20 cellular contexts compared by ENCODE assay signal in the genomic region with DNA sequence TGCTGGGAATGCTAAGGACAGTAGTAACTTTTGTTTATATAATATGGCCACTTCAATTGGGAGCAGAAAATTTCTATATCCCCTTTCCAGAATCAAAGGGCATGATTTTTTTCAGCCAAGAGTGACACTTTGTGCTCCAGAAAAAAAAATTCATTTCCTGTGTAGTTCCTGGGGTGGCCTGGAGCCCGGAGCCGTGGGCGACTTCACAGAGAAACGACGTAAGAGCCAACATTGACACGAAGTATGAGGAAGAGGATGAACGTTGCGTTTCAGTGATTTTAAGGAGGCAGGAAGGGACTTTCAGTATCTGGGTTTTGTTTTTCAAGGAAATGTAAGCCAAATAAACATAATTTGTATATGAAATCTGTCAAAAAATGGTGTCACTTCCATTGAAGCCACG.
A peak's percentile ranks its signal among the peaks of the same experiment; 100 is the strongest.
DNase-seq lines count a peak whose midpoint lies in the region; ATAC-seq, FAIRE-seq and TF ChIP-seq lines count a peak whose summit lies in the region.
"Had no signal": no experiment of that assay in that cellular context is flagged by ENCODE, and none has a peak within 500 bp of the region (broad histone marks: within the 10 kb centered on the region; RNA-seq: fewer than 3 reads in every experiment).

No MANE protein-coding gene starts in this region.

- H2AFZ ChIP-seq in astrocyte (ENCODE audit: low read depth, low read length) = no peak overlapping the region

- intact Hi-C loops in left ventricle myocardium inferior (cut with micrococcal nuclease) = no loop called here

- H3K36me3 Mint-ChIP-seq in astrocyte (ENCODE audit: low read depth, unreplicated experiment) (peaks cover 30% of the 10 kb centered on the region), nephron progenitor cell (ENCODE audit: low read depth) (peaks cover 91% of the 10 kb centered on the region)
- H3K36me3 Mint-ChIP-seq: CD8-positive, alpha-beta T cell had no signal

- TF ChIP-seq CTCF in astrocyte (IDR thresholded peaks at IDR 0.05; ENCODE audit: insufficient read depth, low read depth, low read length) (no peak), fibroblast of mammary gland (conservative IDR thresholded peaks at IDR 0.05; ENCODE audit: control insufficient read depth, insufficient read depth, low read depth, low read length) (no peak), left ventricle myocardium inferior (IDR thresholded peaks at IDR 0.05; ENCODE audit: borderline replicate concordance) (no peak), nephron progenitor cell (IDR thresholded peaks at IDR 0.05) (no peak), BE2C (IDR thresholded peaks at IDR 0.05; ENCODE audit: low read depth, low read length) (no peak)

- no peaks in the 10 kb centered on the region for H3K79me2 ChIP-seq in astrocyte (ENCODE audit: insufficient read depth, low read length)

- peaks cover 41% of the 10 kb centered on the region for H3K36me3 ChIP-seq in astrocyte (ENCODE audit: insufficient read depth, low read length)
- H3K36me3 ChIP-seq in left ventricle myocardium inferior = peaks cover 20% of the 10 kb centered on the region
- H3K36me3 ChIP-seq in BE2C = peaks cover 47% of the 10 kb centered on the region

- no peak overlapping the region for H3K9ac ChIP-seq in astrocyte (ENCODE audit: low read length)
- H3K9ac ChIP-seq: BLaER1 treated with 17β-estradiol and CSF1 and Interleukin-3, amounts not matched to agents 10 nM and 100 nM had no signal

- H3K27ac Mint-ChIP-seq in astrocyte (ENCODE audit: unreplicated experiment) = no peak overlapping the region
- H3K27ac Mint-ChIP-seq in nephron progenitor cell = peak overlapping the region; percentile 26
- H3K27ac Mint-ChIP-seq: CD8-positive, alpha-beta T cell had no signal

- no peak for FAIRE-seq in astrocyte (lab: Jason Lieb, UNC)
- FAIRE-seq: G401.6, HTR-8/SVneo had no signal

- H4K20me1 ChIP-seq in astrocyte (ENCODE audit: insufficient read depth, low read length) = no peaks in the 10 kb centered on the region

- H3K4me3 Mint-ChIP-seq in astrocyte (ENCODE audit: unreplicated experiment) (no peak overlapping the region), nephron progenitor cell (no peak overlapping the region)
- H3K4me3 Mint-ChIP-seq: CD8-positive, alpha-beta T cell had no signal

- no peak overlapping the region for H3K4me3 ChIP-seq in astrocyte (ENCODE audit: insufficient read depth, low read depth, low read length)
- no peak overlapping the region for H3K4me3 ChIP-seq in fibroblast of mammary gland (ENCODE audit: control insufficient read depth, low read depth, low read length)
- H3K4me3 ChIP-seq in left ventricle myocardium inferior = no peak overlapping the region
- no peak overlapping the region for H3K4me3 ChIP-seq in BE2C (ENCODE audit: low read depth, low read length)
- H3K4me3 ChIP-seq: BLaER1 treated with 17β-estradiol and CSF1 and Interleukin-3, amounts not matched to agents 10 nM and 100 nM; SK-N-MC had no signal

- H3K27ac ChIP-seq in astrocyte (ENCODE audit: low read depth, low read length) = no peak overlapping the region
- H3K27ac ChIP-seq in left ventricle myocardium inferior (replicated peaks) = peak overlapping the region; percentile 60
- H3K27ac ChIP-seq: BLaER1 treated with 17β-estradiol and CSF1 and Interleukin-3, amounts not matched to agents 10 nM and 100 nM; SK-N-MC had no signal

- H3K4me1 ChIP-seq in astrocyte (ENCODE audit: insufficient read depth, low read length) (peaks cover 9% of the 10 kb centered on the region), left ventricle myocardium inferior (peaks cover 27% of the 10 kb centered on the region), BE2C (peaks cover 17% of the 10 kb centered on the region)

- H3K4me1 Mint-ChIP-seq in astrocyte (ENCODE audit: low read depth, unreplicated experiment) (peaks cover 10% of the 10 kb centered on the region), nephron progenitor cell (peaks cover 32% of the 10 kb centered on the region)

- H3K9me3 ChIP-seq in astrocyte (ENCODE audit: insufficient read depth, low read depth, low read length) (no peaks in the 10 kb centered on the region), left ventricle myocardium inferior (replicated peaks) (no peaks in the 10 kb centered on the region), BE2C (no peaks in the 10 kb centered on the region)
- H3K9me3 ChIP-seq: BLaER1 treated with 17β-estradiol and CSF1 and Interleukin-3, amounts not matched to agents 10 nM and 100 nM had no signal

- H3K27me3 Mint-ChIP-seq in astrocyte (ENCODE audit: low read depth, unreplicated experiment) (no peaks in the 10 kb centered on the region), nephron progenitor cell (ENCODE audit: low read depth, poor library complexity) (no peaks in the 10 kb centered on the region)

- ATAC-seq in GM19324 (IDR thresholded peaks at IDR 0.05; ENCODE audit: low FRiP score, unreplicated experiment) = no peak
- ATAC-seq: CD8-positive, alpha-beta T cell had no signal

- DNase-seq in astrocyte (ENCODE audit: low read depth) = peak; percentile 18
- DNase-seq in fibroblast of mammary gland (ENCODE audit: low read depth) = peak; percentile 48
- DNase-seq in left ventricle myocardium inferior = no peak
- DNase-seq in nephron progenitor cell = no peak
- DNase-seq in AG08395 (ENCODE audit: low spot score) = no peak
- DNase-seq in BE2C = no peak
- DNase-seq in HuH-7.5 (ENCODE audit: low spot score) = no peak
- DNase-seq: CD8-positive, alpha-beta T cell; Karpas-422; NCI-H1417; NCI-H1694 treated with DMSO at 0.1 percent for 48 hours; NCI-H2081 treated with DMSO at 0.1 percent for 48 hours; NCI-H2171 treated with DMSO at 0.1 percent for 48 hours; NCI-H526 treated with DMSO at 0.1 percent for 48 hours; SHP77 treated with DMSO at 0.1 percent for 48 hours had no signal

- H3K4me2 ChIP-seq in astrocyte (ENCODE audit: low read length) = no peak overlapping the region

- H3K9me3 Mint-ChIP-seq in astrocyte (ENCODE audit: unreplicated experiment) (no peaks in the 10 kb centered on the region), nephron progenitor cell (no peaks in the 10 kb centered on the region)
- H3K9me3 Mint-ChIP-seq: CD8-positive, alpha-beta T cell had no signal

- H3K27me3 ChIP-seq in astrocyte (ENCODE audit: insufficient read depth, low read length) (no peaks in the 10 kb centered on the region), left ventricle myocardium inferior (ENCODE audit: low read depth) (no peaks in the 10 kb centered on the region), BE2C (no peaks in the 10 kb centered on the region)
- H3K27me3 ChIP-seq: BLaER1 treated with 17β-estradiol and CSF1 and Interleukin-3, amounts not matched to agents 10 nM and 100 nM had no signal

Comparison
In these comparisons a context has a peak if more than half of its experiments do, and no peak if none do; other contexts are left out.
1. DNase-seq: peak in astrocyte (single experiment) and fibroblast of mammary gland (single experiment); none in left ventricle myocardium inferior (single experiment), nephron progenitor cell (single experiment), AG08395 (single experiment), BE2C (single experiment) and HuH-7.5 (single experiment).